Comparison of ENCODE assay signal across 24 cellular contexts in genomic region chr16:73131153-73131862, GRCh38.
"Had no signal": no experiment of that assay in that cellular context is flagged by ENCODE, and none has a peak within 500 bp of the region (broad histone marks: within the 10 kb centered on the region; RNA-seq: fewer than 3 reads in every experiment).

No MANE protein-coding gene starts in this region.

- ATAC-seq: activated CD4-positive, alpha-beta T cell treated with anti-CD3 and anti-CD28 coated beads for 36 hours; heart right ventricle; left ventricle myocardium superior; pancreas; upper lobe of right lung had no signal

- DNase-seq: activated CD4-positive, alpha-beta T cell treated with anti-CD3 and anti-CD28 coated beads for 36 hours; activated CD4-positive, alpha-beta T cell treated with anti-CD3 and anti-CD28 coated beads, Interleukin-2, amount 50 U/mL, for 48 hours; activated CD4-positive, CD25-positive, alpha-beta regulatory T cell; activated CD8-positive, alpha-beta memory T cell treated with anti-CD3 and anti-CD28 coated beads for 24 hours; activated effector memory CD4-positive, alpha-beta T cell treated with anti-CD3 and anti-CD28 coated beads, Interleukin-2, amount 50 U/mL, for 16 hours; activated naive CD4-positive, alpha-beta T cell treated with anti-CD3 and anti-CD28 coated beads for 36 hours; activated naive CD8-positive, alpha-beta T cell treated with anti-CD3 and anti-CD28 coated beads for 36 hours; adrenal gland; effector CD4-positive, alpha-beta T cell; erythroblast; heart right ventricle; left ventricle myocardium superior; naive B cell; pancreas; sigmoid colon; stimulated activated CD4-positive, alpha-beta T cell treated with anti-CD3 and anti-CD28 coated beads, Interleukin-1b, Interleukin-23, amount 100 ng/mL, for 48 hours; stimulated activated CD4-positive, alpha-beta T cell treated with anti-CD3 and anti-CD28 coated beads, Interleukin-4, amount 100 ng/mL, for 4 hours; stimulated activated naive CD4-positive, alpha-beta T cell; tibial artery; upper lobe of right lung had no signal

- H3K4me3 ChIP-seq: adrenal gland, ascending aorta, heart right ventricle, pancreas, prostate gland, sigmoid colon, smooth muscle cell, suprapubic skin, tibial artery, upper lobe of right lung had no signal
